Comparison of ENCODE assay signal across 10 cellular contexts in the genomic region with DNA sequence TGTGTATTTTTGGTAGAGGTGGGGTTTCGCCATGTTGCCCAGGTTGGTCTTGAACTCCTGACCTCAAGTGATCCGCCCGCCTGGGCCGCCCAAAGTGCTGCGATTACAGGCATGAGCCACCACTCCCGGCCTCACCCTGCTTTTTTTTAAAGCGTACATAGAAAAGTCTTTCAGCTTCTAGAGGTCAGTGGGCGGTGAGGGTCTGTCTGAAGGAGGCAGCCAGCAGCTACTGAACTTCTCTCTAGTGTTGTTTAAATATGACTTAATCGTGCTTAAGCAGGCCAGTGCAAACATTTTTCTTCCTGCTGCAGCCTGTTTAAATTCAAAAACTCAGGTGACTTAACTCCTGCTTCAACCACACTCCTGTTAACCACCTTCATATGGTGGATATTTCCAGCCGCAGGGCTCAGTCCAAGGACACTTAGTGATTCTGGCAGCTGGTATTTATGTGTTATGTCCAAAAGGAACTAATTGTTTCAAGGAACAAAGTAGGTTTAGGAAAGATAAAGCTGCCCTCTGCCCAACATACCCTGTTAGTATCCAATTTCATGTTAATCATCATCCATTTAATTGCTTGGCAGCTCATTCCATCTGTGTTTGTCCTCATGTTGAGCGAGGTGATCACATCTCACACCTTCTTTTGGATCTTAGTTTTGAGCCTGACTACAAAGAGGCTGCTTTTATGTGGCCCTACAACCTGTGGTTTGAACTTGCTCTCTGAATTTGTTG. TPM values are rescaled to one million over a fixed set of nuclear protein-coding genes. Genes with fewer than 3 reads are reported as not detected.
A peak's percentile ranks its signal among the peaks of the same experiment; 100 is the strongest.
DNase-seq lines count a peak whose midpoint lies in the region; TF ChIP-seq lines count a peak whose summit lies in the region.
"Had no signal": no experiment of that assay in that cellular context is flagged by ENCODE, and none has a peak within 500 bp of the region (broad histone marks: within the 10 kb centered on the region; RNA-seq: fewer than 3 reads in every experiment).

No MANE protein-coding gene starts in this region.

- H3K4me1 ChIP-seq in OCI-LY1 (ENCODE audit: insufficient read depth, low read length, severe bottlenecking) = peaks cover 34% of the 10 kb centered on the region
- peaks cover 12% of the 10 kb centered on the region for H3K4me1 ChIP-seq in endodermal cell (ENCODE audit: control insufficient read depth, insufficient read depth, low read length)
- H3K4me1 ChIP-seq in prostate gland (replicated peaks) = no peaks in the 10 kb centered on the region

- no peaks in the 10 kb centered on the region for H3K9me3 ChIP-seq in OCI-LY1 (ENCODE audit: low read length)
- no peaks in the 10 kb centered on the region for H3K9me3 ChIP-seq in endodermal cell (ENCODE audit: control insufficient read depth, low read length)
- no peaks in the 10 kb centered on the region for H3K9me3 ChIP-seq in prostate gland

- H3K79me2 ChIP-seq in OCI-LY1 (ENCODE audit: insufficient read depth, low read length) = peaks cover 11% of the 10 kb centered on the region; the same call in 1 of the 2 replicates

- H2AFZ ChIP-seq in OCI-LY1 (ENCODE audit: low read length) = no peak overlapping the region

- H3K9me2 ChIP-seq in OCI-LY1 (ENCODE audit: low read depth, low read length) = no peaks in the 10 kb centered on the region

- peak overlapping the region; percentile 20 for H3K27ac Mint-ChIP-seq in endodermal cell

- peaks cover 28% of the 10 kb centered on the region for H3K4me1 Mint-ChIP-seq in endodermal cell

- H3K27me3 ChIP-seq in OCI-LY1 (ENCODE audit: insufficient read depth, low read length) = no peaks in the 10 kb centered on the region
- H3K27me3 ChIP-seq in endodermal cell (ENCODE audit: control insufficient read depth, insufficient read depth, low read length, poor library complexity, severe bottlenecking) = no peaks in the 10 kb centered on the region
- no peaks in the 10 kb centered on the region for H3K27me3 ChIP-seq in prostate gland (replicated peaks; ENCODE audit: insufficient read depth)

- H3K4me3 ChIP-seq in GM12875 (ENCODE audit: low read depth, low read length) = peak overlapping the region; percentile 13
- peak overlapping the region; percentile 97 for H3K4me3 ChIP-seq in OCI-LY1 (ENCODE audit: low read depth, low read length, poor library complexity, severe bottlenecking)
- H3K4me3 ChIP-seq in endodermal cell (ENCODE audit: low read length) = peak overlapping the region; percentile 69
- no peak overlapping the region for H3K4me3 ChIP-seq in prostate gland

- intact Hi-C loops in prostate gland (cut with DNase I) = no loop called here

- H3K4me2 ChIP-seq in OCI-LY1 (ENCODE audit: low read length) = peak overlapping the region; percentile 72

- H3K4me3 Mint-ChIP-seq in endodermal cell = peak overlapping the region; percentile 91

- H3K36me3 Mint-ChIP-seq in endodermal cell (ENCODE audit: low read depth) = peaks cover 52% of the 10 kb centered on the region

- H3K27ac ChIP-seq in OCI-LY1 (ENCODE audit: low read depth, low read length, poor library complexity, severe bottlenecking) (peak overlapping the region; percentile 15), endodermal cell (ENCODE audit: low read depth, low read length) (no peak overlapping the region), prostate gland (peak overlapping the region; percentile 54 to 63)

- H3K27me3 Mint-ChIP-seq in endodermal cell (ENCODE audit: insufficient read depth) = no peaks in the 10 kb centered on the region

- no peaks in the 10 kb centered on the region for H3K9me3 Mint-ChIP-seq in endodermal cell

- no peaks in the 10 kb centered on the region for H4K20me1 ChIP-seq in OCI-LY1 (ENCODE audit: insufficient read depth, low read length)

- H3K9ac ChIP-seq in OCI-LY1 (ENCODE audit: low read length) (peak overlapping the region; percentile 9; the same call in 1 of the 2 replicates), endodermal cell (ENCODE audit: extremely low read depth, low read length, poor library complexity, severe bottlenecking) (no peak overlapping the region)

- no peak for DNase-seq in endodermal cell
- peak; percentile 56 for DNase-seq in prostate gland (ENCODE audit: low spot score)
- DNase-seq in RPMI8226 = no peak
- DNase-seq in KG1 (lab: John Stamatoyannopoulos, UW) = no peak
- no peak for DNase-seq in NCI-H748 (lab: John Stamatoyannopoulos, UW; ENCODE audit: unreplicated experiment)
- no peak for DNase-seq in NCI-H1105 (lab: John Stamatoyannopoulos, UW)
- DNase-seq: NCI-H446 treated with DMSO at 0.1 percent for 48 hours, posterior cingulate gyrus had no signal

- H3K36me3 ChIP-seq in OCI-LY1 (ENCODE audit: insufficient read depth, low read length) (peaks cover 55% of the 10 kb centered on the region), endodermal cell (ENCODE audit: control insufficient read depth, insufficient read depth, low read length) (peaks cover 51% of the 10 kb centered on the region), prostate gland (peaks cover 0 to 10% of the 10 kb centered on the region in 2 donors)

- H3F3A ChIP-seq in OCI-LY1 (ENCODE audit: insufficient read depth, low read length) = no peaks in the 10 kb centered on the region

- TF ChIP-seq POLR2A in prostate gland (IDR thresholded peaks at IDR 0.05) = no peak

- TF ChIP-seq CTCF in GM12875 (IDR thresholded peaks at IDR 0.05; ENCODE audit: borderline replicate concordance, insufficient read depth, low read depth, low read length) (no peak), OCI-LY1 (IDR thresholded peaks at IDR 0.05; ENCODE audit: low read length) (no peak), endodermal cell (conservative IDR thresholded peaks at IDR 0.05) (no peak), prostate gland (IDR thresholded peaks at IDR 0.05) (no peak)

- 92 to 94% methylated on average over 6 to 10 of the region's 11 CpGs for WGBS in endodermal cell (ENCODE audit: insufficient coverage in 1 of 2, insufficient read length in 1 of 2), 2 experiments
- 41% methylated on average over 11 of the region's 11 CpGs for WGBS in prostate gland

RNA-seq across cellular contexts. Expression of a gene that starts 2.0 kb away (rescaled TPM):
- 10 to 100 TPM; 28.8 to 32.0 TPM for total RNA-seq in endodermal cell
- polyA plus RNA-seq in endodermal cell (2013, experiment 1 of 2) = 34.2 TPM
- 31.7 TPM for polyA plus RNA-seq in endodermal cell (2013, experiment 2 of 2)
- total RNA-seq in prostate gland = 10 to 100 TPM; 17.3 to 36.7 TPM

Comparison
In these comparisons a context has a peak if more than half of its experiments do, and no peak if none do; other contexts are left out.
1. H3K4me3 ChIP-seq: peak in GM12875 (single experiment), OCI-LY1 (single experiment) and endodermal cell (single experiment); none in prostate gland (0 of 2).